In the genomic region with DNA sequence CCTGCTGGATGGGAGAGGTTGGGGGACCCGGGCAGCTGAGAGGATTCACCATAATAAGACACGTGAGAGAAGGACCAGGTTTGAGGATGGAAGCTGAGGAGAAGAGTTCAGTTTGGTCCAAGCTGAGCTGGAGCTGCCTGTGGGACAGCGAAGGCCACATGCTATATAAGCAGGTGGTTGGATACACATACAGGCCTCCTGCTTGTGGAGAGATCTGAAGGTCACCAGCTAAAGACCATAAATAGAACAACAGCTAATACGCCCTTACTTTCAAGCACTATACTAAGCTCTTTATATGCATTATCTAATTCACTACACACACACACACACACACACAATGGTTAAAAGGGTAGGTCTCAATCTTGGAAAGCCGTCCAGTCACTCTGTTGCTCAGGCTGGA, we compare ENCODE assay signal across 19 cellular contexts. TPM values are rescaled to one million over a fixed set of nuclear protein-coding genes. Genes with fewer than 3 reads are reported as not detected.
A peak's percentile ranks its signal among the peaks of the same experiment; 100 is the strongest.
DNase-seq lines count a peak whose midpoint lies in the region; ATAC-seq and TF ChIP-seq lines count a peak whose summit lies in the region.
"Had no signal": no experiment of that assay in that cellular context is flagged by ENCODE, and none has a peak within 500 bp of the region (broad histone marks: within the 10 kb centered on the region; RNA-seq: fewer than 3 reads in every experiment).

No MANE protein-coding gene starts in this region.

- intact Hi-C loops in activated CD4-positive, alpha-beta memory T cell treated with anti-CD3 and anti-CD28 coated beads for 36 hours (cut with micrococcal nuclease) = no loop called here
- intact Hi-C loops in CD4-positive, alpha-beta T cell (cut with DNase I, micrococcal nuclease) = loop anchor here in 1 of 2 experiments (10.0 kb wide), 1 partner anchor 323 kb away; no protein-coding TSS in a partner anchor

- peaks cover 21% of the 10 kb centered on the region for H3K4me1 Mint-ChIP-seq in activated CD4-positive, alpha-beta memory T cell treated with anti-CD3 and anti-CD28 coated beads, Interleukin-2, amount 10 ng/mL, durations not matched to agents 7 days and 5 days
- peaks cover 2% of the 10 kb centered on the region for H3K4me1 Mint-ChIP-seq in activated CD4-positive, alpha-beta memory T cell treated with anti-CD3 and anti-CD28 coated beads for 36 hours (ENCODE audit: low read depth)
- peaks cover 11% of the 10 kb centered on the region for H3K4me1 Mint-ChIP-seq in CD4-positive, alpha-beta T cell (ENCODE audit: low read depth)
- peaks cover 3% of the 10 kb centered on the region for H3K4me1 Mint-ChIP-seq in activated T-helper 17 cell treated with anti-CD3 and anti-CD28 coated beads, Interleukin-2, amount 50 U/mL, for 72 hours
- H3K4me1 Mint-ChIP-seq in naive thymus-derived CD8-positive, alpha-beta T cell = peaks cover 19 to 29% (median 26%) of the 10 kb centered on the region in 4 donors
- H3K4me1 Mint-ChIP-seq in neural progenitor cell = peaks cover 12% of the 10 kb centered on the region
- H3K4me1 Mint-ChIP-seq: IgD-negative memory B cell had no signal

- no peak for ATAC-seq in CD4-positive, alpha-beta T cell (ENCODE audit: poor library complexity)
- ATAC-seq in activated T-helper 17 cell treated with anti-CD3 and anti-CD28 coated beads, Interleukin-2, amount 50 U/mL, for 72 hours (replicated peaks) = no peak
- no peak for ATAC-seq in naive thymus-derived CD8-positive, alpha-beta T cell

- H3K4me1 ChIP-seq in neural progenitor cell = no peaks in the 10 kb centered on the region

- H3K27ac ChIP-seq in CD4-positive, alpha-beta T cell (ENCODE audit: low read depth, low read length) = no peak overlapping the region
- H3K27ac ChIP-seq in neural progenitor cell = no peak overlapping the region
- H3K27ac ChIP-seq: BLaER1, SJSA1 had no signal

- DNase-seq in activated CD4-positive, alpha-beta memory T cell treated with anti-CD3 and anti-CD28 coated beads, Interleukin-2, amount 10 ng/mL, durations not matched to agents 7 days and 5 days = no peak
- no peak for DNase-seq in activated CD4-positive, alpha-beta memory T cell treated with anti-CD3 and anti-CD28 coated beads for 36 hours
- no peak for DNase-seq in CD4-positive, alpha-beta T cell
- no peak for DNase-seq in naive thymus-derived CD8-positive, alpha-beta T cell
- DNase-seq in germinal center (ENCODE audit: low spot score) = no peak
- no peak for DNase-seq in neural progenitor cell (ENCODE audit: low spot score)
- no peak for DNase-seq in NCI-H2171 (lab: John Stamatoyannopoulos, UW)
- DNase-seq: 8988T, HCEC 1CT, NCI-H1417 treated with DMSO at 0.1 percent for 48 hours, NCI-H2081, NCI-H226, NCI-H526 treated with DMSO at 0.1 percent for 48 hours, OCI-M1, RPMI8226 had no signal

- no peaks in the 10 kb centered on the region for H3K36me3 ChIP-seq in neural progenitor cell

- no peaks in the 10 kb centered on the region for H3K27me3 Mint-ChIP-seq in activated CD4-positive, alpha-beta memory T cell treated with anti-CD3 and anti-CD28 coated beads, Interleukin-2, amount 10 ng/mL, durations not matched to agents 7 days and 5 days
- no peaks in the 10 kb centered on the region for H3K27me3 Mint-ChIP-seq in activated CD4-positive, alpha-beta memory T cell treated with anti-CD3 and anti-CD28 coated beads for 36 hours
- H3K27me3 Mint-ChIP-seq in CD4-positive, alpha-beta T cell = no peaks in the 10 kb centered on the region
- no peaks in the 10 kb centered on the region for H3K27me3 Mint-ChIP-seq in activated T-helper 17 cell treated with anti-CD3 and anti-CD28 coated beads, Interleukin-2, amount 50 U/mL, for 72 hours
- no peaks in the 10 kb centered on the region for H3K27me3 Mint-ChIP-seq in naive thymus-derived CD8-positive, alpha-beta T cell
- H3K27me3 Mint-ChIP-seq in neural progenitor cell (ENCODE audit: insufficient read depth, low read depth) = peaks cover 5% of the 10 kb centered on the region
- H3K27me3 Mint-ChIP-seq: IgD-negative memory B cell had no signal

- no peak overlapping the region for H2AFZ ChIP-seq in neural progenitor cell (replicated peaks)

- peaks cover 4% of the 10 kb centered on the region for H3F3A ChIP-seq in neural progenitor cell (ENCODE audit: low read depth)

- H3K79me2 ChIP-seq in neural progenitor cell (ENCODE audit: low read depth) = no peaks in the 10 kb centered on the region

- H3K9ac ChIP-seq in neural progenitor cell = no peak overlapping the region
- H3K9ac ChIP-seq: BLaER1 had no signal

- POLR2A ChIA-PET in activated CD4-positive, alpha-beta memory T cell treated with anti-CD3 and anti-CD28 coated beads, Interleukin-2, amount 10 ng/mL, durations not matched to agents 7 days and 5 days (lab: Charles Lee) = no interaction called here
- POLR2A ChIA-PET in activated CD4-positive, alpha-beta memory T cell treated with anti-CD3 and anti-CD28 coated beads for 36 hours (lab: Charles Lee) = interaction anchor here (0.7 kb wide), 1 partner anchor 33 kb away, joined by 3 read pairs; no protein-coding TSS in a partner anchor
- POLR2A ChIA-PET in CD4-positive, alpha-beta T cell (lab: Charles Lee) = interaction anchor here (0.8 to 0.9 kb wide), 2 partner anchors 83 to 332 kb away, joined by 3 read pairs; no protein-coding TSS in a partner anchor
- POLR2A ChIA-PET in naive thymus-derived CD8-positive, alpha-beta T cell (lab: Charles Lee) = interaction anchor here (0.9 to 1.3 kb wide), 2 partner anchors 86 to 87 kb away, joined by 3 to 4 read pairs; a partner anchor contains a TSS

- H4K20me1 ChIP-seq in neural progenitor cell (ENCODE audit: low read depth) = no peaks in the 10 kb centered on the region

- H3K4me3 Mint-ChIP-seq in activated CD4-positive, alpha-beta memory T cell treated with anti-CD3 and anti-CD28 coated beads, Interleukin-2, amount 10 ng/mL, durations not matched to agents 7 days and 5 days = no peak overlapping the region
- H3K4me3 Mint-ChIP-seq in activated CD4-positive, alpha-beta memory T cell treated with anti-CD3 and anti-CD28 coated beads for 36 hours = no peak overlapping the region
- H3K4me3 Mint-ChIP-seq in CD4-positive, alpha-beta T cell = no peak overlapping the region
- H3K4me3 Mint-ChIP-seq in activated T-helper 17 cell treated with anti-CD3 and anti-CD28 coated beads, Interleukin-2, amount 50 U/mL, for 72 hours = no peak overlapping the region
- H3K4me3 Mint-ChIP-seq in naive thymus-derived CD8-positive, alpha-beta T cell = peak overlapping the region in 2 of 10 donors; percentile 12 to 59
- no peak overlapping the region for H3K4me3 Mint-ChIP-seq in neural progenitor cell
- H3K4me3 Mint-ChIP-seq: IgD-negative memory B cell had no signal

- no peaks in the 10 kb centered on the region for H3K9me3 Mint-ChIP-seq in activated CD4-positive, alpha-beta memory T cell treated with anti-CD3 and anti-CD28 coated beads, Interleukin-2, amount 10 ng/mL, durations not matched to agents 7 days and 5 days
- no peaks in the 10 kb centered on the region for H3K9me3 Mint-ChIP-seq in activated CD4-positive, alpha-beta memory T cell treated with anti-CD3 and anti-CD28 coated beads for 36 hours
- H3K9me3 Mint-ChIP-seq in CD4-positive, alpha-beta T cell = no peaks in the 10 kb centered on the region
- no peaks in the 10 kb centered on the region for H3K9me3 Mint-ChIP-seq in activated T-helper 17 cell treated with anti-CD3 and anti-CD28 coated beads, Interleukin-2, amount 50 U/mL, for 72 hours
- no peaks in the 10 kb centered on the region for H3K9me3 Mint-ChIP-seq in naive thymus-derived CD8-positive, alpha-beta T cell
- no peaks in the 10 kb centered on the region for H3K9me3 Mint-ChIP-seq in neural progenitor cell
- H3K9me3 Mint-ChIP-seq: IgD-negative memory B cell had no signal

- CTCF ChIA-PET in activated CD4-positive, alpha-beta memory T cell treated with anti-CD3 and anti-CD28 coated beads, Interleukin-2, amount 10 ng/mL, durations not matched to agents 7 days and 5 days (lab: Charles Lee) = interaction anchor here (1.2 kb wide), 1 partner anchor 149 kb away, joined by 3 read pairs; no protein-coding TSS in a partner anchor
- CTCF ChIA-PET in activated CD4-positive, alpha-beta memory T cell treated with anti-CD3 and anti-CD28 coated beads for 36 hours (lab: Charles Lee) = interaction anchor here (0.6 to 1.7 kb wide), 2 partner anchors 74 to 149 kb away, joined by 5 read pairs; no protein-coding TSS in a partner anchor
- CTCF ChIA-PET in CD4-positive, alpha-beta T cell (lab: Charles Lee) = no interaction called here

- no peak for TF ChIP-seq CTCF in CD4-positive, alpha-beta T cell (IDR thresholded peaks at IDR 0.05)
- TF ChIP-seq CTCF in neural progenitor cell (IDR thresholded peaks at IDR 0.05) = no peak

- no peak overlapping the region for H3K4me3 ChIP-seq in neural progenitor cell
- H3K4me3 ChIP-seq: BLaER1, SJSA1 had no signal

- H3K27me3 ChIP-seq in CD4-positive, alpha-beta T cell (ENCODE audit: control insufficient read depth, insufficient read depth, low read length) = no peaks in the 10 kb centered on the region
- no peaks in the 10 kb centered on the region for H3K27me3 ChIP-seq in neural progenitor cell
- H3K27me3 ChIP-seq: BLaER1, SJSA1 had no signal

- peak overlapping the region; percentile 21 for H3K27ac Mint-ChIP-seq in activated CD4-positive, alpha-beta memory T cell treated with anti-CD3 and anti-CD28 coated beads, Interleukin-2, amount 10 ng/mL, durations not matched to agents 7 days and 5 days
- no peak overlapping the region for H3K27ac Mint-ChIP-seq in activated CD4-positive, alpha-beta memory T cell treated with anti-CD3 and anti-CD28 coated beads for 36 hours
- peak overlapping the region; percentile 7 for H3K27ac Mint-ChIP-seq in CD4-positive, alpha-beta T cell
- H3K27ac Mint-ChIP-seq in activated T-helper 17 cell treated with anti-CD3 and anti-CD28 coated beads, Interleukin-2, amount 50 U/mL, for 72 hours = peak overlapping the region; percentile 53
- H3K27ac Mint-ChIP-seq in naive thymus-derived CD8-positive, alpha-beta T cell = peak overlapping the region in 8 of 10 donors; percentile 24 to 91 (median 70)
- H3K27ac Mint-ChIP-seq in neural progenitor cell = no peak overlapping the region

- H3K4me2 ChIP-seq in neural progenitor cell = no peak overlapping the region
- H3K4me2 ChIP-seq: BLaER1 had no signal

- H3K36me3 Mint-ChIP-seq in activated CD4-positive, alpha-beta memory T cell treated with anti-CD3 and anti-CD28 coated beads, Interleukin-2, amount 10 ng/mL, durations not matched to agents 7 days and 5 days (ENCODE audit: low read depth) = peaks cover 72% of the 10 kb centered on the region
- H3K36me3 Mint-ChIP-seq in activated CD4-positive, alpha-beta memory T cell treated with anti-CD3 and anti-CD28 coated beads for 36 hours = peaks cover 34% of the 10 kb centered on the region
- peaks cover 82% of the 10 kb centered on the region for H3K36me3 Mint-ChIP-seq in CD4-positive, alpha-beta T cell (ENCODE audit: low read depth)
- H3K36me3 Mint-ChIP-seq in activated T-helper 17 cell treated with anti-CD3 and anti-CD28 coated beads, Interleukin-2, amount 50 U/mL, for 72 hours (ENCODE audit: low read depth) = peaks cover 90% of the 10 kb centered on the region
- H3K36me3 Mint-ChIP-seq in naive thymus-derived CD8-positive, alpha-beta T cell = peaks cover 0 to 89% (median 11%) of the 10 kb centered on the region in 3 donors
- H3K36me3 Mint-ChIP-seq in neural progenitor cell = peaks cover 20% of the 10 kb centered on the region

- no peaks in the 10 kb centered on the region for H3K9me3 ChIP-seq in CD4-positive, alpha-beta T cell (ENCODE audit: control insufficient read depth, low read length)
- H3K9me3 ChIP-seq in neural progenitor cell (ENCODE audit: low read depth) = no peaks in the 10 kb centered on the region
- H3K9me3 ChIP-seq: BLaER1, SJSA1 had no signal

RNA-seq across cellular contexts. Expression of a gene that starts 32.1 kb away (rescaled TPM):
- 10 to 100 TPM; 14.6 to 16.3 TPM for total RNA-seq in activated CD4-positive, alpha-beta memory T cell treated with anti-CD3 and anti-CD28 coated beads, Interleukin-2, amount 10 ng/mL, durations not matched to agents 7 days and 5 days
- 10 to 100 TPM; 17.4 to 19.0 TPM for total RNA-seq in activated CD4-positive, alpha-beta memory T cell treated with anti-CD3 and anti-CD28 coated beads for 36 hours
- 1 to 10 TPM; 4.4 to 4.9 TPM for total RNA-seq in CD4-positive, alpha-beta T cell
- total RNA-seq in activated T-helper 17 cell treated with anti-CD3 and anti-CD28 coated beads, Interleukin-2, amount 50 U/mL, for 72 hours = 10 to 100 TPM; 13.7 to 20.1 TPM
- 1 to 10 TPM; 6.8 to 6.9 TPM for total RNA-seq in naive thymus-derived CD8-positive, alpha-beta T cell
- 10 to 100 TPM; 13.8 to 17.4 (median 14.3) TPM for polyA plus RNA-seq in naive thymus-derived CD8-positive, alpha-beta T cell
- total RNA-seq in neural progenitor cell (ENCODE audit: low replicate concordance) = 17.3 and 21.6 TPM in 2 replicates

Comparison
In these comparisons a context has a peak if more than half of its experiments do, and no peak if none do; other contexts are left out.
1. H3K27ac Mint-ChIP-seq: peak in activated CD4-positive, alpha-beta memory T cell treated with anti-CD3 and anti-CD28 coated beads, Interleukin-2, amount 10 ng/mL, durations not matched to agents 7 days and 5 days (single experiment), CD4-positive, alpha-beta T cell (single experiment), activated T-helper 17 cell treated with anti-CD3 and anti-CD28 coated beads, Interleukin-2, amount 50 U/mL, for 72 hours (single experiment) and naive thymus-derived CD8-positive, alpha-beta T cell (8 of 10); none in activated CD4-positive, alpha-beta memory T cell treated with anti-CD3 and anti-CD28 coated beads for 36 hours (single experiment) and neural progenitor cell (single experiment).